In genomic region chr3:157502916-157503620, GRCh38 we compare ENCODE assay signal across 13 cellular contexts. TPM values are rescaled to one million over a fixed set of nuclear protein-coding genes. Genes with fewer than 3 reads are reported as not detected.
DNase-seq lines count a peak whose midpoint lies in the region; ATAC-seq and TF ChIP-seq lines count a peak whose summit lies in the region.
"Had no signal": no experiment of that assay in that cellular context is flagged by ENCODE, and none has a peak within 500 bp of the region (broad histone marks: within the 10 kb centered on the region; RNA-seq: fewer than 3 reads in every experiment).

VEPH1 (minus strand) TSS chr3:157503416; CDS start chr3:157495349, 8,067 bp downstream.

- H2BK120ac ChIP-seq in neuronal stem cell (ENCODE audit: low read depth, low read length), result no peak within 1 kb of the TSS

- no peak within 1 kb of the TSS for H2BK12ac ChIP-seq in neuronal stem cell (ENCODE audit: low read length)

- peak in 1 of 2 donors; percentile 90 for TF ChIP-seq POLR2A in adrenal gland (IDR thresholded peaks at IDR 0.05)

- no peak within 1 kb of the TSS for H2AK5ac ChIP-seq in neuronal stem cell (ENCODE audit: low read depth, low read length)

- H2AFZ ChIP-seq in neuronal stem cell (ENCODE audit: low read length), result peak within 1 kb of the TSS; percentile 78

- 39 to 55% (median 45%) methylated on average over 7 of the region's 7 CpGs for WGBS in adrenal gland, 4 donors
- WGBS in neuronal stem cell (ENCODE audit: extremely low coverage in 2 of 2, insufficient read length in 2 of 2, insufficient replicate concordance in 1 of 2), 2 donors, result no CpG with 5 or more reads among the region's 7 CpGs

- H3K36me3 ChIP-seq in adrenal gland (replicated peaks in 1 of 2) (no peaks in the 10 kb centered on the region), neuronal stem cell (replicated peaks in 1 of 2; ENCODE audit: control insufficient read depth in 2 of 2, insufficient read depth in 2 of 2, low read length in 2 of 2) (no peaks in the 10 kb centered on the region)
- H3K36me3 ChIP-seq: HAP-1, MG63 had no signal

- no peak within 1 kb of the TSS for H3K14ac ChIP-seq in neuronal stem cell (ENCODE audit: low read length)

- no peak for TF ChIP-seq CTCF in adrenal gland (IDR thresholded peaks at IDR 0.05)

- H3K27me3 ChIP-seq in adrenal gland, result no peaks in the 10 kb centered on the region
- no peaks in the 10 kb centered on the region for H3K27me3 ChIP-seq in neuronal stem cell (ENCODE audit: control insufficient read depth in 3 of 3, insufficient read depth in 3 of 3, low read depth in 1 of 3, low read length in 3 of 3)
- H3K27me3 ChIP-seq: MG63 had no signal

- H3K9ac ChIP-seq in neuronal stem cell (ENCODE audit: low read depth, low read length, poor library complexity), result no peak within 1 kb of the TSS

- intact Hi-C loops in adrenal gland (cut with DNase I), result no loop called here
- intact Hi-C loops in sciatic nerve (cut with DNase I), result no loop called here

- peak; percentile 46 for DNase-seq in Daoy (ENCODE audit: low read depth)
- peak; percentile 61 to 88 (median 79) for DNase-seq in adrenal gland
- DNase-seq in glomerular visceral epithelial cell (ENCODE audit: extremely low spot score), result peak; percentile 83
- peak; percentile 39 for DNase-seq in neuronal stem cell (ENCODE audit: low spot score)
- DNase-seq in sciatic nerve (ENCODE audit: low spot score), result no peak
- no peak for DNase-seq in NCI-H1417 (lab: John Stamatoyannopoulos, UW)
- DNase-seq: activated CD8-positive, alpha-beta T cell treated with anti-CD3 and anti-CD28 coated beads, Interleukin-2, amount 10 ng/mL, durations not matched to agents 7 days and 5 days; MG63; NCI-H69 had no signal

- no peak within 1 kb of the TSS for H4K8ac ChIP-seq in neuronal stem cell (ENCODE audit: low read depth, low read length)

- H3K4me3 ChIP-seq in adrenal gland (peak within 1 kb of the TSS in 1 of 4 donors; percentile 51), neuronal stem cell (ENCODE audit: low read length in 2 of 2) (peak within 1 kb of the TSS in 1 of 2 donors; percentile 45)
- H3K4me3 ChIP-seq: HAP-1, MG63, skin epidermis had no signal

- H2BK5ac ChIP-seq in neuronal stem cell (ENCODE audit: low read length), result no peak within 1 kb of the TSS

- ATAC-seq in sciatic nerve (no peak), HG02852 (IDR thresholded peaks at IDR 0.05; ENCODE audit: unreplicated experiment) (no peak), HG03460 (IDR thresholded peaks at IDR 0.05; ENCODE audit: unreplicated experiment) (no peak)
- ATAC-seq: activated CD8-positive, alpha-beta T cell treated with anti-CD3 and anti-CD28 coated beads, Interleukin-2, amount 10 ng/mL, durations not matched to agents 7 days and 5 days had no signal

- no peak within 1 kb of the TSS for H4K91ac ChIP-seq in neuronal stem cell (ENCODE audit: low read depth, low read length, poor library complexity)

- H3K4me2 ChIP-seq in neuronal stem cell (ENCODE audit: insufficient read depth, low read length, poor library complexity, severe bottlenecking), result no peak within 1 kb of the TSS

- no peak within 1 kb of the TSS for H3K4ac ChIP-seq in neuronal stem cell (ENCODE audit: low read length)

- H3K79me1 ChIP-seq in neuronal stem cell (ENCODE audit: low read depth, low read length), result no peaks in the 10 kb centered on the region

- no peaks in the 10 kb centered on the region for H3K9me3 ChIP-seq in adrenal gland (replicated peaks in 1 of 3)
- H3K9me3 ChIP-seq in neuronal stem cell (replicated peaks in 1 of 2; ENCODE audit: control insufficient read depth in 2 of 2, insufficient read depth in 1 of 2, low read depth in 1 of 2, low read length in 2 of 2), result peaks cover 0 to 2% of the 10 kb centered on the region in 2 donors
- H3K9me3 ChIP-seq: HAP-1, MG63 had no signal

- H3K23ac ChIP-seq in neuronal stem cell (ENCODE audit: low read depth, low read length, poor library complexity), result no peak within 1 kb of the TSS

- H3K4me1 ChIP-seq in adrenal gland (replicated peaks in 1 of 2) (peaks cover 14 to 19% of the 10 kb centered on the region in 2 donors), neuronal stem cell (ENCODE audit: control insufficient read depth in 2 of 2, insufficient read depth in 1 of 2, low read depth in 1 of 2, low read length in 2 of 2) (peaks cover 17 to 23% of the 10 kb centered on the region in 2 donors)

- H2BK15ac ChIP-seq in neuronal stem cell (ENCODE audit: low read length), result no peak within 1 kb of the TSS

- H3K27ac ChIP-seq in adrenal gland (peak within 1 kb of the TSS in 4 of 5 donors; percentile 38 to 70 (median 54)), neuronal stem cell (replicated peaks; ENCODE audit: low read length) (peak within 1 kb of the TSS; percentile 19)
- H3K27ac ChIP-seq: skin epidermis had no signal

- H3K18ac ChIP-seq in neuronal stem cell (ENCODE audit: low read length), result no peak within 1 kb of the TSS

RNA-seq across cellular contexts. Expression of gene VEPH1, which starts in this region (rescaled TPM):
- 74.1 and 87.1 TPM in 2 replicates for total RNA-seq in Daoy (2014; rRNA removed; shearing (Covaris generic))
- total RNA-seq in adrenal gland (100 to 1,000 TPM in 2 of 8 donors, 10 to 100 TPM in 6; 21.4 to 124 (median 86.5) TPM), sciatic nerve (1.0 TPM)
- 10 to 100 TPM; 25.8 to 33.2 (median 27.4) TPM for polyA plus RNA-seq in adrenal gland
- 5.5 TPM for polyA plus RNA-seq in neuronal stem cell (2013, experiment 1 of 2)
- 5.1 TPM for polyA plus RNA-seq in neuronal stem cell (2013, experiment 2 of 2)
- total RNA-seq: activated CD8-positive, alpha-beta T cell treated with anti-CD3 and anti-CD28 coated beads, Interleukin-2, amount 10 ng/mL, durations not matched to agents 7 days and 5 days had no signal

Comparison
In these comparisons a context has a peak if more than half of its experiments do, and no peak if none do; other contexts are left out.
1. RNA of gene VEPH1 (total RNA-seq): 21.4 to 124 TPM in adrenal gland and 74.1 to 87.1 TPM in Daoy; 1.0 TPM in sciatic nerve (single experiment); every median in the first group is over 10 times any median in the second.
2. DNase-seq: peak in Daoy (single experiment), adrenal gland (7 of 7), glomerular visceral epithelial cell (single experiment) and neuronal stem cell (single experiment); none in sciatic nerve (single experiment) and NCI-H1417 (0 of 3).